In the genomic region with DNA sequence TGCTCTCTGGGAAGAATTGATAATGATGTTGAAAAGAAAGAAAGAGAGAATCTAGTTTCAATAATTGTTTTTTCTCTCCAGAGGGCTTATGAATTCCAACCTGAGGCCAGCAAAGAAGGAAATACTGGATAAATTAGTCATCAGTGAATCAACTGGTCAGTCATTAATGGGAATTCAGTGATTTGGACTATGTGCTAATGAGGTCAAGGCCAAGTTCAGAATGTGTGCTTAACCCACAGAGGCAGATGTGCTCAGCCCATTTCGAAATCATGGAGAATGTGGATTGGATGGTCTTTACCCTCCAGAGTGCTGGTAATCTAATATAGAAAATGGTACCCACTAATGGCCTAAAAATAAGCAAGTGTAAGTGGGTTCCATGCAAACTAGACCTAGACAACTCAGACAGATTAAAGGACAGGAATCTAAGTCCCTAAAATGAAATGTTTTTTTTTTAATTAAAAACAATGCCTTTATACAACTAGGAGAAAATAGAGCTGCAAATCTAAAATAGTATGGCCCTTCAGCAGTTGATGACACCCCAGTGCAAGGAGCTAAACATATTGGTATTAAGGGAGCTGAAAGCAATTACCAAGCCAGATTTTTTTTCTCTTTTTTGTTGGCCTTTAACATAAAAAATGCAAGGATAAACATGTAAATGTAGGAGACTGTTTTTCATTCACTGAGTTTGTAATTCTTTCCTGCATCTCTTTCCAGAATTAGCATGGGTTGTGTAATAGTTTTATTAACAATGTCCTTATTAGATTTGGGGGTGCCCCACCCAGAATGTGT, we compare ENCODE assay signal across 1 cellular context.
TF ChIP-seq lines count a peak whose summit lies in the region.

No MANE protein-coding gene starts in this region.

TF ChIP-seq in GM23338, 12 proteins besides CTCF, POLR2A, EP300 and RAD21:
- TF ChIP-seq JUNB (IDR thresholded peaks at IDR 0.05; ENCODE audit: unreplicated experiment), result no peak
- TF ChIP-seq, protein P1, sequence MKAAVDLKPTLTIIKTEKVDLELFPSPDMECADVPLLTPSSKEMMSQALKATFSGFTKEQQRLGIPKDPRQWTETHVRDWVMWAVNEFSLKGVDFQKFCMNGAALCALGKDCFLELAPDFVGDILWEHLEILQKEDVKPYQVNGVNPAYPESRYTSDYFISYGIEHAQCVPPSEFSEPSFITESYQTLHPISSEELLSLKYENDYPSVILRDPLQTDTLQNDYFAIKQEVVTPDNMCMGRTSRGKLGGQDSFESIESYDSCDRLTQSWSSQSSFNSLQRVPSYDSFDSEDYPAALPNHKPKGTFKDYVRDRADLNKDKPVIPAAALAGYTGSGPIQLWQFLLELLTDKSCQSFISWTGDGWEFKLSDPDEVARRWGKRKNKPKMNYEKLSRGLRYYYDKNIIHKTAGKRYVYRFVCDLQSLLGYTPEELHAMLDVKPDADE (IDR thresholded peaks at IDR 0.05), result no peak
- TF ChIP-seq ZNF114 (CRISPR knock-in tag; IDR thresholded peaks at IDR 0.05), result no peak
- TF ChIP-seq, protein P2, sequence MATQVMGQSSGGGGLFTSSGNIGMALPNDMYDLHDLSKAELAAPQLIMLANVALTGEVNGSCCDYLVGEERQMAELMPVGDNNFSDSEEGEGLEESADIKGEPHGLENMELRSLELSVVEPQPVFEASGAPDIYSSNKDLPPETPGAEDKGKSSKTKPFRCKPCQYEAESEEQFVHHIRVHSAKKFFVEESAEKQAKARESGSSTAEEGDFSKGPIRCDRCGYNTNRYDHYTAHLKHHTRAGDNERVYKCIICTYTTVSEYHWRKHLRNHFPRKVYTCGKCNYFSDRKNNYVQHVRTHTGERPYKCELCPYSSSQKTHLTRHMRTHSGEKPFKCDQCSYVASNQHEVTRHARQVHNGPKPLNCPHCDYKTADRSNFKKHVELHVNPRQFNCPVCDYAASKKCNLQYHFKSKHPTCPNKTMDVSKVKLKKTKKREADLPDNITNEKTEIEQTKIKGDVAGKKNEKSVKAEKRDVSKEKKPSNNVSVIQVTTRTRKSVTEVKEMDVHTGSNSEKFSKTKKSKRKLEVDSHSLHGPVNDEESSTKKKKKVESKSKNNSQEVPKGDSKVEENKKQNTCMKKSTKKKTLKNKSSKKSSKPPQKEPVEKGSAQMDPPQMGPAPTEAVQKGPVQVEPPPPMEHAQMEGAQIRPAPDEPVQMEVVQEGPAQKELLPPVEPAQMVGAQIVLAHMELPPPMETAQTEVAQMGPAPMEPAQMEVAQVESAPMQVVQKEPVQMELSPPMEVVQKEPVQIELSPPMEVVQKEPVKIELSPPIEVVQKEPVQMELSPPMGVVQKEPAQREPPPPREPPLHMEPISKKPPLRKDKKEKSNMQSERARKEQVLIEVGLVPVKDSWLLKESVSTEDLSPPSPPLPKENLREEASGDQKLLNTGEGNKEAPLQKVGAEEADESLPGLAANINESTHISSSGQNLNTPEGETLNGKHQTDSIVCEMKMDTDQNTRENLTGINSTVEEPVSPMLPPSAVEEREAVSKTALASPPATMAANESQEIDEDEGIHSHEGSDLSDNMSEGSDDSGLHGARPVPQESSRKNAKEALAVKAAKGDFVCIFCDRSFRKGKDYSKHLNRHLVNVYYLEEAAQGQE (IDR thresholded peaks at IDR 0.05; ENCODE audit: unreplicated experiment), result no peak
- no peak for TF ChIP-seq NANOG (IDR thresholded peaks at IDR 0.05; ENCODE audit: borderline replicate concordance)
- no peak for TF ChIP-seq STAT1 (IDR thresholded peaks at IDR 0.05; ENCODE audit: unreplicated experiment)
- TF ChIP-seq EZH2phosphoT487 (IDR thresholded peaks at IDR 0.05; ENCODE audit: unreplicated experiment), result no peak
- TF ChIP-seq, protein P3, sequence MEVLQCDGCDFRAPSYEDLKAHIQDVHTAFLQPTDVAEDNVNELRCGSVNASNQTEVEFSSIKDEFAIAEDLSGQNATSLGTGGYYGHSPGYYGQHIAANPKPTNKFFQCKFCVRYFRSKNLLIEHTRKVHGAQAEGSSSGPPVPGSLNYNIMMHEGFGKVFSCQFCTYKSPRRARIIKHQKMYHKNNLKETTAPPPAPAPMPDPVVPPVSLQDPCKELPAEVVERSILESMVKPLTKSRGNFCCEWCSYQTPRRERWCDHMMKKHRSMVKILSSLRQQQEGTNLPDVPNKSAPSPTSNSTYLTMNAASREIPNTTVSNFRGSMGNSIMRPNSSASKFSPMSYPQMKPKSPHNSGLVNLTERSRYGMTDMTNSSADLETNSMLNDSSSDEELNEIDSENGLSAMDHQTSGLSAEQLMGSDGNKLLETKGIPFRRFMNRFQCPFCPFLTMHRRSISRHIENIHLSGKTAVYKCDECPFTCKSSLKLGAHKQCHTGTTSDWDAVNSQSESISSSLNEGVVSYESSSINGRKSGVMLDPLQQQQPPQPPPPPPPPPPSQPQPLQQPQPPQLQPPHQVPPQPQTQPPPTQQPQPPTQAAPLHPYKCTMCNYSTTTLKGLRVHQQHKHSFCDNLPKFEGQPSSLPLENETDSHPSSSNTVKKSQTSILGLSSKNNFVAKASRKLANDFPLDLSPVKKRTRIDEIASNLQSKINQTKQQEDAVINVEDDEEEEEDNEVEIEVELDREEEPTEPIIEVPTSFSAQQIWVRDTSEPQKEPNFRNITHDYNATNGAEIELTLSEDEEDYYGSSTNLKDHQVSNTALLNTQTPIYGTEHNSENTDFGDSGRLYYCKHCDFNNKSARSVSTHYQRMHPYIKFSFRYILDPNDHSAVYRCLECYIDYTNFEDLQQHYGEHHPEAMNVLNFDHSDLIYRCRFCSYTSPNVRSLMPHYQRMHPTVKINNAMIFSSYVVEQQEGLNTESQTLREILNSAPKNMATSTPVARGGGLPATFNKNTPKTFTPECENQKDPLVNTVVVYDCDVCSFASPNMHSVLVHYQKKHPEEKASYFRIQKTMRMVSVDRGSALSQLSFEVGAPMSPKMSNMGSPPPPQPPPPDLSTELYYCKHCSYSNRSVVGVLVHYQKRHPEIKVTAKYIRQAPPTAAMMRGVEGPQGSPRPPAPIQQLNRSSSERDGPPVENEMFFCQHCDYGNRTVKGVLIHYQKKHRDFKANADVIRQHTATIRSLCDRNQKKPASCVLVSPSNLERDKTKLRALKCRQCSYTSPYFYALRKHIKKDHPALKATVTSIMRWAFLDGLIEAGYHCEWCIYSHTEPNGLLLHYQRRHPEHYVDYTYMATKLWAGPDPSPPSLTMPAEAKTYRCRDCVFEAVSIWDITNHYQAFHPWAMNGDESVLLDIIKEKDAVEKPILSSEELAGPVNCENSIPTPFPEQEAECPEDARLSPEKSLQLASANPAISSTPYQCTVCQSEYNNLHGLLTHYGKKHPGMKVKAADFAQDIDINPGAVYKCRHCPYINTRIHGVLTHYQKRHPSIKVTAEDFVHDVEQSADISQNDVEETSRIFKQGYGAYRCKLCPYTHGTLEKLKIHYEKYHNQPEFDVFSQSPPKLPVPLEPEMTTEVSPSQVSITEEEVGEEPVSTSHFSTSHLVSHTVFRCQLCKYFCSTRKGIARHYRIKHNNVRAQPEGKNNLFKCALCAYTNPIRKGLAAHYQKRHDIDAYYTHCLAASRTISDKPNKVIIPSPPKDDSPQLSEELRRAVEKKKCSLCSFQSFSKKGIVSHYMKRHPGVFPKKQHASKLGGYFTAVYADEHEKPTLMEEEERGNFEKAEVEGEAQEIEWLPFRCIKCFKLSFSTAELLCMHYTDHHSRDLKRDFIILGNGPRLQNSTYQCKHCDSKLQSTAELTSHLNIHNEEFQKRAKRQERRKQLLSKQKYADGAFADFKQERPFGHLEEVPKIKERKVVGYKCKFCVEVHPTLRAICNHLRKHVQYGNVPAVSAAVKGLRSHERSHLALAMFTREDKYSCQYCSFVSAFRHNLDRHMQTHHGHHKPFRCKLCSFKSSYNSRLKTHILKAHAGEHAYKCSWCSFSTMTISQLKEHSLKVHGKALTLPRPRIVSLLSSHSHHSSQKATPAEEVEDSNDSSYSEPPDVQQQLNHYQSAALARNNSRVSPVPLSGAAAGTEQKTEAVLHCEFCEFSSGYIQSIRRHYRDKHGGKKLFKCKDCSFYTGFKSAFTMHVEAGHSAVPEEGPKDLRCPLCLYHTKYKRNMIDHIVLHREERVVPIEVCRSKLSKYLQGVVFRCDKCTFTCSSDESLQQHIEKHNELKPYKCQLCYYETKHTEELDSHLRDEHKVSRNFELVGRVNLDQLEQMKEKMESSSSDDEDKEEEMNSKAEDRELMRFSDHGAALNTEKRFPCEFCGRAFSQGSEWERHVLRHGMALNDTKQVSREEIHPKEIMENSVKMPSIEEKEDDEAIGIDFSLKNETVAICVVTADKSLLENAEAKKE (CRISPR knock-in tag; IDR thresholded peaks at IDR 0.05), result no peak
- TF ChIP-seq POLR2AphosphoS5 (IDR thresholded peaks at IDR 0.05; ENCODE audit: low read depth), result no peak
- no peak for TF ChIP-seq EZH2 (IDR thresholded peaks at IDR 0.05; ENCODE audit: low read depth, unreplicated experiment)
- no peak for TF ChIP-seq ZNF331 (CRISPR knock-in tag; IDR thresholded peaks at IDR 0.05; ENCODE audit: low read depth)
- TF ChIP-seq CREB1 (CRISPR knock-in tag; IDR thresholded peaks at IDR 0.05; ENCODE audit: low read depth), result no peak
TF ChIP-seq in GM23338: peak in this region for 0.
